In genomic region chr12:96398422-96399080, GRCh38 we compare ENCODE assay signal across 8 cellular contexts. TPM values are rescaled to one million over a fixed set of nuclear protein-coding genes. Genes with fewer than 3 reads are reported as not detected.
DNase-seq lines count a peak whose midpoint lies in the region; ATAC-seq and TF ChIP-seq lines count a peak whose summit lies in the region.

No MANE protein-coding gene starts in this region.

- no peak for TF ChIP-seq CTCF in GM10266 (IDR thresholded peaks at IDR 0.05; ENCODE audit: control insufficient read depth, insufficient read depth, low read depth, missing control alignments)
- no peak for TF ChIP-seq CTCF in mucosa of descending colon (IDR thresholded peaks at IDR 0.05)

- ATAC-seq in mucosa of descending colon (no peak), GM19463 (IDR thresholded peaks at IDR 0.05; ENCODE audit: unreplicated experiment) (no peak), HG03469 (IDR thresholded peaks at IDR 0.05; ENCODE audit: unreplicated experiment) (no peak)

- H3K4me3 Mint-ChIP-seq in dendritic cell treated with granulocyte-macrophage colony-stimulating factor and Interleukin-4, amounts not matched to agents 40 ng/mL and 50 ng/mL, for 4 days, result peak overlapping the region; percentile 90

- intact Hi-C loops in dendritic cell treated with granulocyte-macrophage colony-stimulating factor and Interleukin-4, amounts not matched to agents 40 ng/mL and 50 ng/mL, for 4 days (cut with micrococcal nuclease), result loop anchor here (5.0 kb wide), 2 partner anchors 46 to 361 kb away; partner anchors contain the start of gene LTA4H
- intact Hi-C loops in mucosa of descending colon (cut with DNase I, micrococcal nuclease), result no loop called here

- H3K27me3 ChIP-seq in MG63, result no peaks in the 10 kb centered on the region

- no peaks in the 10 kb centered on the region for H3K9me3 ChIP-seq in MG63
- no peaks in the 10 kb centered on the region for H3K9me3 ChIP-seq in mucosa of descending colon

- peaks cover 25% of the 10 kb centered on the region for H3K4me1 ChIP-seq in mucosa of descending colon (ENCODE audit: low read depth)

- peaks cover 13% of the 10 kb centered on the region for H3K36me3 Mint-ChIP-seq in dendritic cell treated with granulocyte-macrophage colony-stimulating factor and Interleukin-4, amounts not matched to agents 40 ng/mL and 50 ng/mL, for 4 days (ENCODE audit: low read depth)

- DNase-seq in GM10266 (ENCODE audit: extremely low spot score) (peak; percentile 26), MG63 (no peak), mucosa of descending colon (no peak), ureter (ENCODE audit: low spot score) (no peak), GM03348 (ENCODE audit: low spot score) (no peak)

- peaks cover 21% of the 10 kb centered on the region for H3K4me1 Mint-ChIP-seq in dendritic cell treated with granulocyte-macrophage colony-stimulating factor and Interleukin-4, amounts not matched to agents 40 ng/mL and 50 ng/mL, for 4 days (ENCODE audit: low read depth)

- H3K9me3 Mint-ChIP-seq in dendritic cell treated with granulocyte-macrophage colony-stimulating factor and Interleukin-4, amounts not matched to agents 40 ng/mL and 50 ng/mL, for 4 days, result no peaks in the 10 kb centered on the region

- peak overlapping the region; percentile 83 for H3K4me3 ChIP-seq in MG63
- peak overlapping the region; percentile 93 for H3K4me3 ChIP-seq in mucosa of descending colon

- H3K27me3 Mint-ChIP-seq in dendritic cell treated with granulocyte-macrophage colony-stimulating factor and Interleukin-4, amounts not matched to agents 40 ng/mL and 50 ng/mL, for 4 days, result no peaks in the 10 kb centered on the region

- peak overlapping the region; percentile 92 for H3K27ac Mint-ChIP-seq in dendritic cell treated with granulocyte-macrophage colony-stimulating factor and Interleukin-4, amounts not matched to agents 40 ng/mL and 50 ng/mL, for 4 days

- H3K36me3 ChIP-seq in MG63 (no peaks in the 10 kb centered on the region; the same call in 1 of the 2 replicates), mucosa of descending colon (ENCODE audit: low read depth) (no peaks in the 10 kb centered on the region)

RNA-seq across cellular contexts. Expression of gene CDK17, which starts 1.7 kb away (rescaled TPM):
- 18.4 and 57.2 TPM in 2 replicates for total RNA-seq in MG63 (2014; rRNA removed; shearing (Covaris generic); ENCODE audit: low replicate concordance)
- total RNA-seq in mucosa of descending colon, result 10 to 100 TPM; 19.5 to 43.5 (median 24.0) TPM
- 40.9 TPM for total RNA-seq in ureter
